18 cellular contexts compared by ENCODE assay signal in genomic region chr10:8242295-8242872, GRCh38.
DNase-seq lines count a peak whose midpoint lies in the region; ATAC-seq and TF ChIP-seq lines count a peak whose summit lies in the region.
"Had no signal": no experiment of that assay in that cellular context is flagged by ENCODE, and none has a peak within 500 bp of the region (broad histone marks: within the 10 kb centered on the region; RNA-seq: fewer than 3 reads in every experiment).

No MANE protein-coding gene starts in this region.

- CTCF ChIA-PET in activated CD8-positive, alpha-beta memory T cell treated with anti-CD3 and anti-CD28 coated beads, Interleukin-2, amount 10 ng/mL, durations not matched to agents 7 days and 5 days (lab: Charles Lee) = interaction anchor here (1.0 kb wide), 1 partner anchor 10 kb away, joined by 3 read pairs; no protein-coding TSS in a partner anchor

- H3K27ac ChIP-seq in hepatocyte = no peak overlapping the region
- H3K27ac ChIP-seq: A549, foreskin keratinocyte, parathyroid adenoma had no signal

- H3K9me3 ChIP-seq in hepatocyte (ENCODE audit: low read depth) = no peaks in the 10 kb centered on the region
- H3K9me3 ChIP-seq: A549 had no signal

- no peaks in the 10 kb centered on the region for H3K79me2 ChIP-seq in hepatocyte
- H3K79me2 ChIP-seq: parathyroid adenoma had no signal

- H3K4me3 ChIP-seq in hepatocyte = no peak overlapping the region
- H3K4me3 ChIP-seq: A549, skin epidermis had no signal

- no peaks in the 10 kb centered on the region for H3K9me2 ChIP-seq in hepatocyte (replicated peaks; ENCODE audit: insufficient read depth)

- H2AFZ ChIP-seq in hepatocyte = no peak overlapping the region
- H2AFZ ChIP-seq: parathyroid adenoma had no signal

- H3K4me1 Mint-ChIP-seq in activated CD8-positive, alpha-beta memory T cell treated with anti-CD3 and anti-CD28 coated beads, Interleukin-2, amount 10 ng/mL, durations not matched to agents 7 days and 5 days = peaks cover 94% of the 10 kb centered on the region
- peaks cover 64% of the 10 kb centered on the region for H3K4me1 Mint-ChIP-seq in activated naive CD8-positive, alpha-beta T cell treated with anti-CD3 and anti-CD28 coated beads for 36 hours

- H3K27me3 ChIP-seq in hepatocyte = no peaks in the 10 kb centered on the region
- H3K27me3 ChIP-seq: foreskin keratinocyte had no signal

- H3K9me3 Mint-ChIP-seq in activated CD8-positive, alpha-beta memory T cell treated with anti-CD3 and anti-CD28 coated beads, Interleukin-2, amount 10 ng/mL, durations not matched to agents 7 days and 5 days (ENCODE audit: low read depth) = peaks cover 5% of the 10 kb centered on the region
- peaks cover 6% of the 10 kb centered on the region for H3K9me3 Mint-ChIP-seq in activated naive CD8-positive, alpha-beta T cell treated with anti-CD3 and anti-CD28 coated beads for 36 hours
- H3K9me3 Mint-ChIP-seq: type B pancreatic cell had no signal

- peak; percentile 59 for DNase-seq in activated CD8-positive, alpha-beta memory T cell treated with anti-CD3 and anti-CD28 coated beads, Interleukin-2, amount 10 ng/mL, durations not matched to agents 7 days and 5 days
- DNase-seq in activated CD8-positive, alpha-beta memory T cell treated with anti-CD3 and anti-CD28 coated beads for 24 hours = no peak
- peak; percentile 66 to 78 for DNase-seq in activated CD4-positive, alpha-beta T cell treated with anti-CD3 and anti-CD28 coated beads, Interleukin-2, amount 50 U/mL, for 48 hours
- DNase-seq in activated naive CD8-positive, alpha-beta T cell treated with anti-CD3 and anti-CD28 coated beads for 36 hours = peak; percentile 72
- DNase-seq in stimulated activated CD8-positive, alpha-beta memory T cell treated with anti-CD3 and anti-CD28 coated beads, Interleukin-4, amount 100 ng/mL, for 24 hours (ENCODE audit: low read depth) = peak; percentile 22
- DNase-seq in GM19238 (ENCODE audit: insufficient read length, low spot score) = no peak
- DNase-seq in hepatocyte (ENCODE audit: low spot score) = no peak
- DNase-seq: anterior cingulate cortex, DMS79 treated with DMSO at 0.1 percent for 48 hours, foreskin keratinocyte, KBM-7, left ventricle myocardium superior, NCI-H1092 treated with DMSO at 0.1 percent for 48 hours had no signal

- H3K4me1 ChIP-seq in hepatocyte (ENCODE audit: insufficient read depth) = no peaks in the 10 kb centered on the region
- H3K4me1 ChIP-seq: A549, foreskin keratinocyte, parathyroid adenoma had no signal

- peaks cover 36% of the 10 kb centered on the region for H3K36me3 Mint-ChIP-seq in activated CD8-positive, alpha-beta memory T cell treated with anti-CD3 and anti-CD28 coated beads, Interleukin-2, amount 10 ng/mL, durations not matched to agents 7 days and 5 days
- peaks cover 10% of the 10 kb centered on the region for H3K36me3 Mint-ChIP-seq in activated naive CD8-positive, alpha-beta T cell treated with anti-CD3 and anti-CD28 coated beads for 36 hours
- H3K36me3 Mint-ChIP-seq: type B pancreatic cell had no signal

- WGBS in hepatocyte (ENCODE audit: low lambda C conversion rate, missing lambda C conversion rate) = 82% methylated on average over 8 of the region's 8 CpGs

- ATAC-seq in activated CD8-positive, alpha-beta memory T cell treated with anti-CD3 and anti-CD28 coated beads, Interleukin-2, amount 10 ng/mL, durations not matched to agents 7 days and 5 days = peak; percentile 21
- ATAC-seq in GM19351 (IDR thresholded peaks at IDR 0.05; ENCODE audit: unreplicated experiment) = no peak
- ATAC-seq: A549, foreskin keratinocyte, left ventricle myocardium superior had no signal

- no peaks in the 10 kb centered on the region for H4K20me1 ChIP-seq in hepatocyte (ENCODE audit: insufficient read depth, poor library complexity, severe bottlenecking)

- H3K27me3 Mint-ChIP-seq in activated CD8-positive, alpha-beta memory T cell treated with anti-CD3 and anti-CD28 coated beads, Interleukin-2, amount 10 ng/mL, durations not matched to agents 7 days and 5 days = no peaks in the 10 kb centered on the region
- H3K27me3 Mint-ChIP-seq in activated naive CD8-positive, alpha-beta T cell treated with anti-CD3 and anti-CD28 coated beads for 36 hours = no peaks in the 10 kb centered on the region

- no peaks in the 10 kb centered on the region for H3K36me3 ChIP-seq in hepatocyte (replicated peaks; ENCODE audit: insufficient read depth, low read depth)

- no peak for TF ChIP-seq CTCF in hepatocyte (IDR thresholded peaks at IDR 0.05; ENCODE audit: poor library complexity)

- H3K4me3 Mint-ChIP-seq in activated CD8-positive, alpha-beta memory T cell treated with anti-CD3 and anti-CD28 coated beads, Interleukin-2, amount 10 ng/mL, durations not matched to agents 7 days and 5 days = no peak overlapping the region
- no peak overlapping the region for H3K4me3 Mint-ChIP-seq in activated naive CD8-positive, alpha-beta T cell treated with anti-CD3 and anti-CD28 coated beads for 36 hours
- H3K4me3 Mint-ChIP-seq: type B pancreatic cell had no signal

- H3K27ac Mint-ChIP-seq in activated CD8-positive, alpha-beta memory T cell treated with anti-CD3 and anti-CD28 coated beads, Interleukin-2, amount 10 ng/mL, durations not matched to agents 7 days and 5 days = peak overlapping the region; percentile 41
- peak overlapping the region; percentile 55 for H3K27ac Mint-ChIP-seq in activated naive CD8-positive, alpha-beta T cell treated with anti-CD3 and anti-CD28 coated beads for 36 hours
- H3K27ac Mint-ChIP-seq: type B pancreatic cell had no signal

- H3K4me2 ChIP-seq in hepatocyte = no peak overlapping the region
- H3K4me2 ChIP-seq: A549 had no signal

Comparison
In these comparisons a context has a peak if more than half of its experiments do, and no peak if none do; other contexts are left out.
1. DNase-seq: peak in activated CD8-positive, alpha-beta memory T cell treated with anti-CD3 and anti-CD28 coated beads, Interleukin-2, amount 10 ng/mL, durations not matched to agents 7 days and 5 days (single experiment), activated CD4-positive, alpha-beta T cell treated with anti-CD3 and anti-CD28 coated beads, Interleukin-2, amount 50 U/mL, for 48 hours (2 of 2), activated naive CD8-positive, alpha-beta T cell treated with anti-CD3 and anti-CD28 coated beads for 36 hours (single experiment) and stimulated activated CD8-positive, alpha-beta memory T cell treated with anti-CD3 and anti-CD28 coated beads, Interleukin-4, amount 100 ng/mL, for 24 hours (single experiment); none in activated CD8-positive, alpha-beta memory T cell treated with anti-CD3 and anti-CD28 coated beads for 24 hours (single experiment), GM19238 (single experiment) and hepatocyte (single experiment).